ENCODE assay signal across 1 cellular context in the genomic region with DNA sequence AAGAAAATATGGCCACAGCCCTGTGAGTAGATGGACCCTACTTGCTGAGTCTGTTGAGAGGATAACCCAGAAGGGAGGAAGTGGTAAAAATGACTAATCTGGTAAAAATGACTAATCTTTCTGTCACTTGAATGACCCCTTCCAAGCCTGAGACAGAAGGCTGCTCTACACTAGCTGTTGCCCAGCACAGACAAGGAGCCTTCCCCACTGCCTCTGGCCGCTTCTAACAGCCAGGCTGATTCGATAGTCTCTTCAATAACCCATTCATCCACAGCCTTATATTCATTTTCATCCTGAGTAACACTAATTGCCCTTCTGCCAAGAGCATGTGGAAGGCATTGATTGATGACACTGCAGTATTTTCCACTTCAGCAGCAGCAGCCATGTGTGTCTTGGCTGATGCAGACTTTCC.
TF ChIP-seq lines count a peak whose summit lies in the region.

No MANE protein-coding gene starts in this region.

TF ChIP-seq in GM12878, 131 proteins besides CTCF, POLR2A, EP300 and RAD21 (continued from another document):
- TF ChIP-seq, protein P1, sequence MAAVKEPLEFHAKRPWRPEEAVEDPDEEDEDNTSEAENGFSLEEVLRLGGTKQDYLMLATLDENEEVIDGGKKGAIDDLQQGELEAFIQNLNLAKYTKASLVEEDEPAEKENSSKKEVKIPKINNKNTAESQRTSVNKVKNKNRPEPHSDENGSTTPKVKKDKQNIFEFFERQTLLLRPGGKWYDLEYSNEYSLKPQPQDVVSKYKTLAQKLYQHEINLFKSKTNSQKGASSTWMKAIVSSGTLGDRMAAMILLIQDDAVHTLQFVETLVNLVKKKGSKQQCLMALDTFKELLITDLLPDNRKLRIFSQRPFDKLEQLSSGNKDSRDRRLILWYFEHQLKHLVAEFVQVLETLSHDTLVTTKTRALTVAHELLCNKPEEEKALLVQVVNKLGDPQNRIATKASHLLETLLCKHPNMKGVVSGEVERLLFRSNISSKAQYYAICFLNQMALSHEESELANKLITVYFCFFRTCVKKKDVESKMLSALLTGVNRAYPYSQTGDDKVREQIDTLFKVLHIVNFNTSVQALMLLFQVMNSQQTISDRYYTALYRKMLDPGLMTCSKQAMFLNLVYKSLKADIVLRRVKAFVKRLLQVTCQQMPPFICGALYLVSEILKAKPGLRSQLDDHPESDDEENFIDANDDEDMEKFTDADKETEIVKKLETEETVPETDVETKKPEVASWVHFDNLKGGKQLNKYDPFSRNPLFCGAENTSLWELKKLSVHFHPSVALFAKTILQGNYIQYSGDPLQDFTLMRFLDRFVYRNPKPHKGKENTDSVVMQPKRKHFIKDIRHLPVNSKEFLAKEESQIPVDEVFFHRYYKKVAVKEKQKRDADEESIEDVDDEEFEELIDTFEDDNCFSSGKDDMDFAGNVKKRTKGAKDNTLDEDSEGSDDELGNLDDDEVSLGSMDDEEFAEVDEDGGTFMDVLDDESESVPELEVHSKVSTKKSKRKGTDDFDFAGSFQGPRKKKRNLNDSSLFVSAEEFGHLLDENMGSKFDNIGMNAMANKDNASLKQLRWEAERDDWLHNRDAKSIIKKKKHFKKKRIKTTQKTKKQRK (IDR thresholded peaks at IDR 0.05; ENCODE audit: low read depth, low read length), result no peak
- TF ChIP-seq ZZZ3 (IDR thresholded peaks at IDR 0.05; ENCODE audit: control insufficient read depth, insufficient read length, low read depth) (no peak), SMARCA5 (IDR thresholded peaks at IDR 0.05) (no peak), GABPA (IDR thresholded peaks at IDR 0.05; ENCODE audit: low read depth) (0 out of 2 replicates have a peak, but pooled peaks have one; percentile 23), SPI1 (IDR thresholded peaks at IDR 0.05; ENCODE audit: borderline replicate concordance, insufficient read depth, low read depth, low read length) (peak; percentile 67), IRF4 (IDR thresholded peaks at IDR 0.05; ENCODE audit: low read depth, low read length) (peak; percentile 15; the same call in 1 of the 2 replicates), JUNB (IDR thresholded peaks at IDR 0.05) (peak; percentile 63), TARDBP (IDR thresholded peaks at IDR 0.05; ENCODE audit: borderline replicate concordance) (no peak)
- TF ChIP-seq, protein P2, sequence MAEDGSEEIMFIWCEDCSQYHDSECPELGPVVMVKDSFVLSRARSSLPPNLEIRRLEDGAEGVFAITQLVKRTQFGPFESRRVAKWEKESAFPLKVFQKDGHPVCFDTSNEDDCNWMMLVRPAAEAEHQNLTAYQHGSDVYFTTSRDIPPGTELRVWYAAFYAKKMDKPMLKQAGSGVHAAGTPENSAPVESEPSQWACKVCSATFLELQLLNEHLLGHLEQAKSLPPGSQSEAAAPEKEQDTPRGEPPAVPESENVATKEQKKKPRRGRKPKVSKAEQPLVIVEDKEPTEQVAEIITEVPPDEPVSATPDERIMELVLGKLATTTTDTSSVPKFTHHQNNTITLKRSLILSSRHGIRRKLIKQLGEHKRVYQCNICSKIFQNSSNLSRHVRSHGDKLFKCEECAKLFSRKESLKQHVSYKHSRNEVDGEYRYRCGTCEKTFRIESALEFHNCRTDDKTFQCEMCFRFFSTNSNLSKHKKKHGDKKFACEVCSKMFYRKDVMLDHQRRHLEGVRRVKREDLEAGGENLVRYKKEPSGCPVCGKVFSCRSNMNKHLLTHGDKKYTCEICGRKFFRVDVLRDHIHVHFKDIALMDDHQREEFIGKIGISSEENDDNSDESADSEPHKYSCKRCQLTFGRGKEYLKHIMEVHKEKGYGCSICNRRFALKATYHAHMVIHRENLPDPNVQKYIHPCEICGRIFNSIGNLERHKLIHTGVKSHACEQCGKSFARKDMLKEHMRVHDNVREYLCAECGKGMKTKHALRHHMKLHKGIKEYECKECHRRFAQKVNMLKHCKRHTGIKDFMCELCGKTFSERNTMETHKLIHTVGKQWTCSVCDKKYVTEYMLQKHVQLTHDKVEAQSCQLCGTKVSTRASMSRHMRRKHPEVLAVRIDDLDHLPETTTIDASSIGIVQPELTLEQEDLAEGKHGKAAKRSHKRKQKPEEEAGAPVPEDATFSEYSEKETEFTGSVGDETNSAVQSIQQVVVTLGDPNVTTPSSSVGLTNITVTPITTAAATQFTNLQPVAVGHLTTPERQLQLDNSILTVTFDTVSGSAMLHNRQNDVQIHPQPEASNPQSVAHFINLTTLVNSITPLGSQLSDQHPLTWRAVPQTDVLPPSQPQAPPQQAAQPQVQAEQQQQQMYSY (CRISPR knock-in tag; IDR thresholded peaks at IDR 0.05), result no peak
